ENCODE assay signal across 13 cellular contexts in genomic region chr5:124061663-124062062, GRCh38.
A peak's percentile ranks its signal among the peaks of the same experiment; 100 is the strongest.
DNase-seq lines count a peak whose midpoint lies in the region; ATAC-seq, FAIRE-seq and TF ChIP-seq lines count a peak whose summit lies in the region.
"Had no signal": no experiment of that assay in that cellular context is flagged by ENCODE, and none has a peak within 500 bp of the region (broad histone marks: within the 10 kb centered on the region; RNA-seq: fewer than 3 reads in every experiment).

No MANE protein-coding gene starts in this region.

- H3K4me3 ChIP-seq in bronchial epithelial cell (ENCODE audit: low read depth, low read length): no peak overlapping the region

- no peaks in the 10 kb centered on the region for H3K27me3 ChIP-seq in bronchial epithelial cell (ENCODE audit: control insufficient read depth, insufficient read depth, low read length)

- no peak for FAIRE-seq in bronchial epithelial cell (lab: Jason Lieb, UNC)
- FAIRE-seq: endothelial cell of umbilical vein had no signal

- DNase-seq in H4 (ENCODE audit: low spot score) (peak; percentile 27), NCI-H2107 treated with DMSO at 0.1 percent for 48 hours (lab: John Stamatoyannopoulos, UW; ENCODE audit: unreplicated experiment) (peak; percentile 67), bronchial epithelial cell (ENCODE audit: low read depth) (peak; percentile 29), sciatic nerve (ENCODE audit: low spot score) (peak; percentile 62), HK-2 (ENCODE audit: unreplicated experiment) (no peak), NCI-H187 (lab: John Stamatoyannopoulos, UW) (no peak)
- DNase-seq in activated CD4-positive, alpha-beta T cell treated with anti-CD3 and anti-CD28 coated beads, Interleukin-2, amount 50 U/mL, for 48 hours: no peak
- DNase-seq: activated naive CD8-positive, alpha-beta T cell treated with anti-CD3 and anti-CD28 coated beads for 36 hours; naive thymus-derived CD4-positive, alpha-beta T cell; NCI-H524 treated with DMSO at 0.1 percent for 48 hours; stimulated activated naive CD4-positive, alpha-beta T cell treated with Interleukin-2 at 50 U/mL for 16 hours had no signal

- no peak for TF ChIP-seq CTCF in bronchial epithelial cell (IDR thresholded peaks at IDR 0.05; ENCODE audit: insufficient read depth, low read length, severe bottlenecking)

- intact Hi-C loops in sciatic nerve (cut with DNase I): no loop called here

- ATAC-seq in sciatic nerve: peak; percentile 55
- no peak for ATAC-seq in GM19452 (IDR thresholded peaks at IDR 0.05; ENCODE audit: unreplicated experiment)
- ATAC-seq: naive thymus-derived CD4-positive, alpha-beta T cell had no signal

- no peaks in the 10 kb centered on the region for H3K36me3 ChIP-seq in bronchial epithelial cell (ENCODE audit: control insufficient read depth, insufficient read depth, low read length)

Comparison
In these comparisons a context has a peak if more than half of its experiments do, and no peak if none do; other contexts are left out.
1. DNase-seq: peak in H4 (single experiment), NCI-H2107 treated with DMSO at 0.1 percent for 48 hours (single experiment), bronchial epithelial cell (single experiment) and sciatic nerve (single experiment); none in HK-2 (single experiment), activated CD4-positive, alpha-beta T cell treated with anti-CD3 and anti-CD28 coated beads, Interleukin-2, amount 50 U/mL, for 48 hours (0 of 2) and NCI-H187 (0 of 2).